ENCODE assay signal across 15 cellular contexts in genomic region chr1:89711140-89711778, GRCh38.
"Had no signal": no experiment of that assay in that cellular context is flagged by ENCODE, and none has a peak within 500 bp of the region (broad histone marks: within the 10 kb centered on the region; RNA-seq: fewer than 3 reads in every experiment).

No MANE protein-coding gene starts in this region.

- DNase-seq: activated CD4-positive, alpha-beta memory T cell treated with anti-CD3 and anti-CD28 coated beads, Interleukin-2, amount 10 ng/mL, durations not matched to agents 7 days and 5 days; activated CD4-positive, CD25-positive, alpha-beta regulatory T cell treated with anti-CD3 and anti-CD28 coated beads, Interleukin-2, amount 50 U/mL, for 72 hours; activated CD8-positive, alpha-beta memory T cell treated with anti-CD3 and anti-CD28 coated beads, Interleukin-2, amount 50 U/mL, for 4 hours; activated naive CD4-positive, alpha-beta T cell treated with anti-CD3 and anti-CD28 coated beads, Interleukin-2, amount 50 U/mL, for 16 hours; aorta; dermis blood vessel endothelial cell; effector memory CD8-positive, alpha-beta T cell; heart left ventricle; lower lobe of right lung; midbrain; ovary; T-helper 1 cell had no signal

- H3K4me3 Mint-ChIP-seq: activated CD4-positive, alpha-beta memory T cell treated with anti-CD3 and anti-CD28 coated beads, Interleukin-2, amount 10 ng/mL, durations not matched to agents 7 days and 5 days; effector memory CD8-positive, alpha-beta T cell had no signal

- H3K9me3 Mint-ChIP-seq: activated CD4-positive, alpha-beta memory T cell treated with anti-CD3 and anti-CD28 coated beads, Interleukin-2, amount 10 ng/mL, durations not matched to agents 7 days and 5 days; effector memory CD8-positive, alpha-beta T cell had no signal

- H3K9me3 ChIP-seq: heart left ventricle, lower lobe of right lung, ovary had no signal

- H3K27ac ChIP-seq: epithelial cell of prostate, lower lobe of right lung, ovary, SK-N-MC had no signal

- H3K4me3 ChIP-seq: heart left ventricle, lower lobe of right lung, ovary, SK-N-MC had no signal

- H3K27me3 ChIP-seq: heart left ventricle, ovary had no signal

- H3K36me3 ChIP-seq: ovary had no signal

- H3K27me3 Mint-ChIP-seq: activated CD4-positive, alpha-beta memory T cell treated with anti-CD3 and anti-CD28 coated beads, Interleukin-2, amount 10 ng/mL, durations not matched to agents 7 days and 5 days; effector memory CD8-positive, alpha-beta T cell had no signal

- H3K27ac Mint-ChIP-seq: activated CD4-positive, alpha-beta memory T cell treated with anti-CD3 and anti-CD28 coated beads, Interleukin-2, amount 10 ng/mL, durations not matched to agents 7 days and 5 days had no signal

- ATAC-seq: effector memory CD8-positive, alpha-beta T cell; heart left ventricle; lower lobe of right lung; sciatic nerve had no signal
